8 cellular contexts compared by ENCODE assay signal in genomic region chr16:28925386-28926228, GRCh38. TPM values are rescaled to one million over a fixed set of nuclear protein-coding genes. Genes with fewer than 3 reads are reported as not detected.
DNase-seq lines count a peak whose midpoint lies in the region; ATAC-seq, FAIRE-seq and TF ChIP-seq lines count a peak whose summit lies in the region.

No MANE protein-coding gene starts in this region.

- no peaks in the 10 kb centered on the region for H3K27me3 ChIP-seq in GM23248 (replicated peaks; ENCODE audit: insufficient read depth)
- H3K27me3 ChIP-seq in astrocyte (ENCODE audit: insufficient read depth, low read length) = no peaks in the 10 kb centered on the region
- H3K27me3 ChIP-seq in skeletal muscle satellite cell (ENCODE audit: control insufficient read depth, insufficient read depth, low read length) = no peaks in the 10 kb centered on the region

- peak overlapping the region; percentile 85 for H3K4me3 ChIP-seq in GM23248
- peak overlapping the region; percentile 79 for H3K4me3 ChIP-seq in astrocyte (ENCODE audit: insufficient read depth, low read depth, low read length)
- peak overlapping the region; percentile 69 for H3K4me3 ChIP-seq in iPS-11a (ENCODE audit: low read depth, low read length)
- peak overlapping the region; percentile 94 for H3K4me3 ChIP-seq in skeletal muscle satellite cell (ENCODE audit: low read length)

- H3F3A ChIP-seq in GM23248 (ENCODE audit: insufficient read depth) = peaks cover 8% of the 10 kb centered on the region; the same call in 1 of the 2 replicates

- H3K27ac Mint-ChIP-seq in T-helper 17 cell (peak overlapping the region; percentile 95), astrocyte (ENCODE audit: unreplicated experiment) (peak overlapping the region; percentile 99)

- H3K9me3 ChIP-seq in GM23248 (ENCODE audit: low read depth) = no peaks in the 10 kb centered on the region
- no peaks in the 10 kb centered on the region for H3K9me3 ChIP-seq in T-helper 17 cell (ENCODE audit: control insufficient read depth, low read length, poor library complexity, severe bottlenecking)
- H3K9me3 ChIP-seq in astrocyte (ENCODE audit: insufficient read depth, low read depth, low read length) = no peaks in the 10 kb centered on the region
- no peaks in the 10 kb centered on the region for H3K9me3 ChIP-seq in skeletal muscle satellite cell (replicated peaks; ENCODE audit: low read length)

- no peaks in the 10 kb centered on the region for H3K9me3 Mint-ChIP-seq in astrocyte (ENCODE audit: unreplicated experiment)

- H2AFZ ChIP-seq in GM23248 = peak overlapping the region; percentile 92
- H2AFZ ChIP-seq in astrocyte (ENCODE audit: low read depth, low read length) = peak overlapping the region; percentile 92

- H3K79me2 ChIP-seq in GM23248 (ENCODE audit: insufficient read depth) = no peaks in the 10 kb centered on the region
- H3K79me2 ChIP-seq in astrocyte (ENCODE audit: insufficient read depth, low read length) = peaks cover 7% of the 10 kb centered on the region

- DNase-seq in GDM1 (lab: John Stamatoyannopoulos, UW) = peak; percentile 83
- peak; percentile 81 for DNase-seq in GM23248
- peak; percentile 71 for DNase-seq in LoVo (ENCODE audit: low spot score)
- DNase-seq in T-helper 17 cell = peak; percentile 53 to 69 (median 58)
- peak; percentile 66 for DNase-seq in astrocyte (ENCODE audit: low read depth)
- DNase-seq in NCI-H187 treated with DMSO at 0.1 percent for 48 hours (lab: John Stamatoyannopoulos, UW) = no peak

- no peaks in the 10 kb centered on the region for H3K4me1 ChIP-seq in GM23248 (ENCODE audit: insufficient read depth)
- H3K4me1 ChIP-seq in astrocyte (ENCODE audit: insufficient read depth, low read length) = peaks cover 4% of the 10 kb centered on the region
- peaks cover 7% of the 10 kb centered on the region for H3K4me1 ChIP-seq in skeletal muscle satellite cell (ENCODE audit: control insufficient read depth, insufficient read depth, low read length)

- ATAC-seq in T-helper 17 cell = peak; percentile 64

- no peaks in the 10 kb centered on the region for H3K9me2 ChIP-seq in GM23248 (ENCODE audit: insufficient read depth)

- H3K27ac ChIP-seq in GM23248 (peak overlapping the region; percentile 89), astrocyte (ENCODE audit: low read depth, low read length) (peak overlapping the region; percentile 88)

- peak overlapping the region; percentile 98 for H3K4me3 Mint-ChIP-seq in T-helper 17 cell
- peak overlapping the region; percentile 92 for H3K4me3 Mint-ChIP-seq in astrocyte (ENCODE audit: unreplicated experiment)

- WGBS in GM23248 (ENCODE audit: low coverage in 1 of 2, low lambda C conversion rate in 2 of 2, missing lambda C conversion rate in 2 of 2), 2 experiments = 2% methylated on average over 32 to 44 of the region's 48 CpGs

- peak overlapping the region; percentile 86 for H3K4me2 ChIP-seq in GM23248 (ENCODE audit: unreplicated experiment)
- peak overlapping the region; percentile 99 for H3K4me2 ChIP-seq in astrocyte (ENCODE audit: low read length)
- H3K4me2 ChIP-seq in skeletal muscle satellite cell (ENCODE audit: low read length) = peak overlapping the region; percentile 87

- H3K27me3 Mint-ChIP-seq in T-helper 17 cell = no peaks in the 10 kb centered on the region
- H3K27me3 Mint-ChIP-seq in astrocyte (ENCODE audit: low read depth, unreplicated experiment) = no peaks in the 10 kb centered on the region

- in situ Hi-C loops in GM23248 (cut with MboI) = loop anchor here (25.0 kb wide), 1 partner anchor 388 kb away; the partner anchor contains the start of gene NUPR1

- H3K9ac ChIP-seq in GM23248 (peak overlapping the region; percentile 94), astrocyte (ENCODE audit: low read length) (peak overlapping the region; percentile 93), skeletal muscle satellite cell (ENCODE audit: low read depth, low read length) (peak overlapping the region; percentile 99)

- peaks cover 5% of the 10 kb centered on the region for H3K36me3 Mint-ChIP-seq in T-helper 17 cell (ENCODE audit: low read depth)
- H3K36me3 Mint-ChIP-seq in astrocyte (ENCODE audit: low read depth, unreplicated experiment) = no peaks in the 10 kb centered on the region

- H4K20me1 ChIP-seq in GM23248 (ENCODE audit: insufficient read depth) = no peaks in the 10 kb centered on the region
- H4K20me1 ChIP-seq in astrocyte (ENCODE audit: insufficient read depth, low read length) = peaks cover 12% of the 10 kb centered on the region

- no peak for FAIRE-seq in astrocyte (lab: Jason Lieb, UNC)

- no peaks in the 10 kb centered on the region for H3K36me3 ChIP-seq in GM23248 (ENCODE audit: low read depth)
- no peaks in the 10 kb centered on the region for H3K36me3 ChIP-seq in astrocyte (ENCODE audit: insufficient read depth, low read length)
- H3K36me3 ChIP-seq in skeletal muscle satellite cell (ENCODE audit: insufficient read depth, low read length) = peaks cover 14% of the 10 kb centered on the region

- peaks cover 26% of the 10 kb centered on the region for H3K4me1 Mint-ChIP-seq in T-helper 17 cell
- peaks cover 6% of the 10 kb centered on the region for H3K4me1 Mint-ChIP-seq in astrocyte (ENCODE audit: low read depth, unreplicated experiment)

- TF ChIP-seq CTCF in astrocyte (IDR thresholded peaks at IDR 0.05; ENCODE audit: insufficient read depth, low read depth, low read length) = no peak

RNA-seq across cellular contexts. Expression of gene RABEP2, which starts 0.6 kb away (rescaled TPM):
- total RNA-seq in GM23248 (2014; rRNA removed; shearing (Covaris generic)) = 34.7 and 53.4 TPM in 2 replicates
- 14.0 and 15.4 TPM in 2 replicates for polyA plus RNA-seq in GM23248 (2016; fragmentation: Nextera tagmentation; extraction: Ambion mirVana)
- 10 to 100 TPM; 25.2 to 25.3 TPM for total RNA-seq in T-helper 17 cell
- total RNA-seq in astrocyte = 18.6 and 19.4 TPM in 2 replicates
- total RNA-seq in skeletal muscle satellite cell (2012; rRNA removed) = 21.2 and 26.9 TPM in 2 replicates

RNA-seq across cellular contexts. Expression of gene CD19, which starts 6.2 kb away (rescaled TPM):
- total RNA-seq in GM23248 (2014; rRNA removed; shearing (Covaris generic)) = not detected in 2 replicates
- polyA plus RNA-seq in GM23248 (2016; fragmentation: Nextera tagmentation; extraction: Ambion mirVana) = not detected in 2 replicates
- total RNA-seq in T-helper 17 cell = 1 to 10 TPM in 1 of 2 donors, not detected in 1; 4.0 TPM
- total RNA-seq in astrocyte = not detected in 2 replicates
- total RNA-seq in skeletal muscle satellite cell (2012; rRNA removed) = not detected in 2 replicates

RNA-seq across cellular contexts. Expression of gene NFATC2IP, which starts 25.1 kb away (rescaled TPM):
- total RNA-seq in GM23248 (2014; rRNA removed; shearing (Covaris generic)) = 12.1 and 16.8 TPM in 2 replicates
- 11.4 and 15.7 TPM in 2 replicates for polyA plus RNA-seq in GM23248 (2016; fragmentation: Nextera tagmentation; extraction: Ambion mirVana)
- total RNA-seq in T-helper 17 cell = 10 to 100 TPM; 67.7 to 70.9 TPM
- 25.0 and 32.6 TPM in 2 replicates for total RNA-seq in astrocyte
- 9.9 and 14.4 TPM in 2 replicates for total RNA-seq in skeletal muscle satellite cell (2012; rRNA removed)

RNA-seq across cellular contexts. Expression of gene ATP2A1, which starts 47.3 kb away (rescaled TPM):
- 0.11 TPM in 1 of 2 replicates, not detected in the other for total RNA-seq in GM23248 (2014; rRNA removed; shearing (Covaris generic))
- polyA plus RNA-seq in GM23248 (2016; fragmentation: Nextera tagmentation; extraction: Ambion mirVana) = 0.09 and 0.10 TPM in 2 replicates
- total RNA-seq in T-helper 17 cell (1 to 10 TPM in 1 of 2 donors, under 1 TPM in 1; 0.75 to 1.7 TPM), astrocyte (1.0 and 2.0 TPM in 2 replicates)
- total RNA-seq in skeletal muscle satellite cell (2012; rRNA removed) = 0.44 and 0.51 TPM in 2 replicates

RNA-seq across cellular contexts. Expression of gene SPNS1, which starts 49.0 kb away (rescaled TPM):
- total RNA-seq in GM23248 (2014; rRNA removed; shearing (Covaris generic)) = 44.3 and 48.4 TPM in 2 replicates
- 41.3 and 46.9 TPM in 2 replicates for polyA plus RNA-seq in GM23248 (2016; fragmentation: Nextera tagmentation; extraction: Ambion mirVana)
- 10 to 100 TPM; 24.4 to 28.1 TPM for total RNA-seq in T-helper 17 cell
- total RNA-seq in astrocyte = 57.8 and 65.8 TPM in 2 replicates
- 36.5 and 40.8 TPM in 2 replicates for total RNA-seq in skeletal muscle satellite cell (2012; rRNA removed)
